In the genomic region with DNA sequence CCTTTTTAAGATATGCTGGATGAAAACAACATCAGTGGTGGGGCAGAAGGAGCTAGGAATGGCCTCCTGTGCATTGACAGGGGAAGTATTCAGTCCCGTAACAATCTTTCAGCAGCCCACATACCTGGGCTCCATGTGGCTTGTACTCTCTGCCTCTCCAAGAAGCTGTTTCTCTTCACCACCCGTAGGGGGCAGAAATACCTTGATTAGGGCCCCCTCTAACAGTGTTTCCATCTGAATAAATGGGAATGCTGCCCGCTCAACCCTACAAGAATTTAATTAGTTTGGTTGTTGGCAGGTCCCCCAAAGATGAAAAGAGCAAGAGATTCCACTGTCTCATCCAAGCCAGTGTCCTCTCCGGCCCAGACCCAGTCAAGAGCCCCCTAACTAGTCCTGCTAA, we compare ENCODE assay signal across 8 cellular contexts.
A peak's percentile ranks its signal among the peaks of the same experiment; 100 is the strongest.
DNase-seq lines count a peak whose midpoint lies in the region; ATAC-seq and TF ChIP-seq lines count a peak whose summit lies in the region.

No MANE protein-coding gene starts in this region.

- no peaks in the 10 kb centered on the region for H3K36me3 Mint-ChIP-seq in glutamatergic neuron (ENCODE audit: unreplicated experiment)

- peaks cover 3% of the 10 kb centered on the region for H3K4me1 ChIP-seq in NT2/D1 (ENCODE audit: insufficient read depth, insufficient read length)

- no peak overlapping the region for H3K4me3 ChIP-seq in AG09309 (ENCODE audit: control insufficient read depth, low read depth, low read length)
- no peak overlapping the region for H3K4me3 ChIP-seq in NT2/D1 (ENCODE audit: insufficient read length, low read depth)
- no peak overlapping the region for H3K4me3 ChIP-seq in fibroblast of villous mesenchyme (ENCODE audit: low read depth, low read length)

- no peak overlapping the region for H3K27ac ChIP-seq in RWPE1

- DNase-seq in AG09309 (ENCODE audit: low read depth) (no peak), NT2/D1 (ENCODE audit: low read depth, low spot score) (peak; percentile 62), fibroblast of villous mesenchyme (ENCODE audit: low read depth) (peak; percentile 52), RWPE1 (ENCODE audit: low spot score) (no peak), glutamatergic neuron (no peak)
- DNase-seq in central memory CD4-positive, alpha-beta T cell, result no peak

- peaks cover 1% of the 10 kb centered on the region for H3K9me3 Mint-ChIP-seq in glutamatergic neuron (ENCODE audit: unreplicated experiment)

- H3K4me1 Mint-ChIP-seq in glutamatergic neuron (ENCODE audit: low read depth, unreplicated experiment), result no peaks in the 10 kb centered on the region

- H3K27ac Mint-ChIP-seq in glutamatergic neuron (ENCODE audit: unreplicated experiment), result no peak overlapping the region

- CTCF ChIA-PET in RWPE1 (lab: Yijun Ruan, JAX), result interaction anchor here (0.7 kb wide), 1 partner anchor 744 kb away, joined by 4 read pairs; no protein-coding TSS in a partner anchor

- no peaks in the 10 kb centered on the region for H3K9me3 ChIP-seq in NT2/D1 (ENCODE audit: insufficient read depth, low read length)

- no peaks in the 10 kb centered on the region for H3K36me3 ChIP-seq in NT2/D1 (ENCODE audit: insufficient read depth, insufficient read length, low read length)

- TF ChIP-seq CTCF in AG09309 (IDR thresholded peaks at IDR 0.05; ENCODE audit: control insufficient read depth, insufficient read depth, low read depth, low read length, missing control alignments) (peak; percentile 45), fibroblast of villous mesenchyme (IDR thresholded peaks at IDR 0.05; ENCODE audit: insufficient read depth, low read depth, low read length) (peak; percentile 69), RWPE1 (conservative IDR thresholded peaks at IDR 0.05; ENCODE audit: low read depth) (no peak), glutamatergic neuron (IDR thresholded peaks at IDR 0.05; ENCODE audit: partially characterized antibody, unreplicated experiment) (no peak)

- no peak overlapping the region for H3K4me3 Mint-ChIP-seq in glutamatergic neuron (ENCODE audit: unreplicated experiment)

- H3K27me3 Mint-ChIP-seq in glutamatergic neuron (ENCODE audit: unreplicated experiment), result peaks cover 4% of the 10 kb centered on the region

- ATAC-seq in GM21526 (IDR thresholded peaks at IDR 0.05; ENCODE audit: low FRiP score, unreplicated experiment) (peak; percentile 49), GM19324 (IDR thresholded peaks at IDR 0.05; ENCODE audit: low FRiP score, unreplicated experiment) (no peak)

- POLR2A ChIA-PET in RWPE1 (lab: Yijun Ruan, JAX; ENCODE audit: low non-redundant PET), result no interaction called here

- H3K27me3 ChIP-seq in NT2/D1 (ENCODE audit: insufficient read depth, insufficient read length), result no peaks in the 10 kb centered on the region

- H3K9ac ChIP-seq in NT2/D1 (ENCODE audit: insufficient read length, low read depth), result no peak overlapping the region

Comparison
In these comparisons a context has a peak if more than half of its experiments do, and no peak if none do; other contexts are left out.
1. DNase-seq: peak in NT2/D1 (single experiment) and fibroblast of villous mesenchyme (single experiment); none in AG09309 (single experiment), central memory CD4-positive, alpha-beta T cell (single experiment), RWPE1 (single experiment) and glutamatergic neuron (single experiment).
2. CTCF ChIP-seq: peak in AG09309 (single experiment) and fibroblast of villous mesenchyme (single experiment); none in RWPE1 (single experiment) and glutamatergic neuron (single experiment).